19 cellular contexts compared by ENCODE assay signal in genomic region chr9:38240051-38240450, GRCh38.
"Had no signal": no experiment of that assay in that cellular context is flagged by ENCODE, and none has a peak within 500 bp of the region (broad histone marks: within the 10 kb centered on the region; RNA-seq: fewer than 3 reads in every experiment).

No MANE protein-coding gene starts in this region.

- H3K9me3 ChIP-seq: MG63, SJSA1 had no signal

- H3K36me3 ChIP-seq: MG63, SJSA1 had no signal

- H3K27me3 ChIP-seq: MG63, SJSA1 had no signal

- H3K27ac ChIP-seq: SJSA1, SK-N-MC had no signal

- H3K4me3 ChIP-seq: MG63, SJSA1, SK-N-MC had no signal

- DNase-seq: KBM-7, MG63, NCI-H1092, NCI-H1105 treated with DMSO at 0.1 percent for 48 hours, NCI-H1417 treated with DMSO at 0.1 percent for 48 hours, NCI-H146, NCI-H1694 treated with DMSO at 0.1 percent for 48 hours, NCI-H1930, NCI-H2081, NCI-H2107, NCI-H2227 treated with DMSO at 0.1 percent for 48 hours, NCI-H524, NCI-H526 treated with DMSO at 0.1 percent for 48 hours, NCI-H774, Right ventricle myocardium superior, RPMI8226, SIG-M5 had no signal

- H3K4me1 ChIP-seq: SJSA1 had no signal
